ENCODE assay signal across 9 cellular contexts in the genomic region with DNA sequence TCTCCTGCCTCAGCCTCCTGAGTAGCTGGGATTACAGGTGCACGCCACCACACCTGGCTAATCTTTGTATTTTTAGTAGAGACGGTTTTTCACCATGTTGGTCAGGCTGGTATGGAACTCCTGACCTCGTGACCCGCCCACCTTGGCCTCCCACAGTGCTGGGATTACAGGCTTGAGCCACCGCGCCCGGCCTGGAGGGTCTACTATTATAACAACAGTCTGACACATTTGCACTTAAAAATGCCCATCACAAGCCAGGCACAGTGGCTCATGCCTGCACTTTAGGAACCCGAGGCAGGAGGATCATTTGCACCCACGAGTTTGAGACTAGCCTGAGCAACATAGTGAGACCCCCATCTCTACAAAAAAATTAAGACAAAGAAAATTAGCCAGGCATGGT. TPM values are rescaled to one million over a fixed set of nuclear protein-coding genes. Genes with fewer than 3 reads are reported as not detected.
"Had no signal": no experiment of that assay in that cellular context is flagged by ENCODE, and none has a peak within 500 bp of the region (broad histone marks: within the 10 kb centered on the region; RNA-seq: fewer than 3 reads in every experiment).

No MANE protein-coding gene starts in this region.

RNA-seq across cellular contexts. Expression of a gene that starts 17.4 kb away (rescaled TPM):
- total RNA-seq: activated CD4-positive, alpha-beta T cell treated with anti-CD3 and anti-CD28 coated beads, Interleukin-2, amount 10 ng/mL, durations not matched to agents 24 days and 14 days; activated CD8-positive, alpha-beta memory T cell treated with anti-CD3 and anti-CD28 coated beads for 36 hours; activated CD8-positive, alpha-beta T cell treated with anti-CD3 and anti-CD28 coated beads for 36 hours; activated T-helper 2 cell treated with anti-CD3 and anti-CD28 coated beads, Interferon-gamma antibody, Interleukin-2, Interleukin-4, amounts not matched to agents 10 μg/mL and 5 μg/mL and 100 μg/mL, durations not matched to agents 14 hours and 24 hours and 36 hours; astrocyte; bronchial epithelial cell; Right ventricle myocardium superior had no signal
- polyA plus RNA-seq: IgD-negative memory B cell had no signal

RNA-seq across cellular contexts. Expression of a gene that starts 20.8 kb away (rescaled TPM):
- total RNA-seq: PC-9 had no signal
